8 cellular contexts compared by ENCODE assay signal in the genomic region with DNA sequence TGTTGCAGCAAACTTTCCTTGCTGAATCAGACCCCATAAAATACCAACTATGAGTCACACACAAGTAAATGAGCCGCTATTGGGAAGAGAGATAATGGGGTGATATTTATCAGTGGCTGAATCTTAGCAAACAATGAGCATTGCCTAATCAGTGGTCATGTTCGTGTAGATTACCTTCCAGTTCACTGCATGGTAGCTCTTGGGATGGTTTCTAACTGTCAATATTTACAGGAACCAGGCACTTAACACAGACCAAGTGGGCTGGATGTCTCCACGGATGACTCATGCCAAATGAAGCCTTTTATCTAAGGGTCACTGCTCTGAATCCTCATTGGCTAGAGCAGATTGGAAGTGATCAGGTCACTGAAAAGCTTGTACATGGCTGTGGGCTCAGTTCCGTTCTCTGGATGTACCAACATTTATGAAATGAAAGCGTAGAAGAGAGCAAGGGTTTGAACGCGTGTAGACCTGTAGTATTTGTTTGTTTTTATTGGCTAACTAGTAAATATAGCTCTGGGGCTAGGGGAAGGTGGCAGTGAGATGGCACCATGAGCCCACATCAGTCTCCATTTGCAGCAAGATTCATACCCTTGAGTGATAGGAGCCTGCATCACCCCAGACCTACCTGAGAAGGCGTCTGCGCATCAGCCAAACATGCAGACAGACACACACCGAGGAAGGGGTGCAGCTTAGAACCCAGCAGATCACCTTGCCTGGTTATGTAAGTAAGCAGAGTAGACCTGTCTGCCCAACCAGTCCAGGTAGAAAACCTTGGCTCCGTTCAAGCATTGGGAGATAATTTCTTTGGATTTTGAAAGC.
DNase-seq lines count a peak whose midpoint lies in the region; ATAC-seq and TF ChIP-seq lines count a peak whose summit lies in the region.

No MANE protein-coding gene starts in this region.

- peak; percentile 100 for DNase-seq in DMS53 (lab: John Stamatoyannopoulos, UW)
- peak; percentile 91 for DNase-seq in NCI-H146 (lab: John Stamatoyannopoulos, UW)
- DNase-seq in activated T-helper 1 cell treated with anti-CD3 and anti-CD28 coated beads, Interleukin-12 subunit alpha, Interleukin-12 subunit beta, Interleukin-2, Interleukin-4 antibody, amounts not matched to agents 30 ng/mL and 10 ng/mL and 1 ng/mL, durations not matched to agents 14 hours and 24 hours and 36 hours (ENCODE audit: low spot score) = no peak
- peak in 1 of 2 donors; percentile 28 for DNase-seq in left colon
- no peak for DNase-seq in type B pancreatic cell (ENCODE audit: extremely low spot score, unreplicated experiment)
- no peak for DNase-seq in iPS-NIHi11 (ENCODE audit: low spot score)
- no peak for DNase-seq in NCI-H526 (lab: John Stamatoyannopoulos, UW)

- H3K9me3 Mint-ChIP-seq in activated T-helper 1 cell treated with anti-CD3 and anti-CD28 coated beads, Interleukin-12 subunit alpha, Interleukin-12 subunit beta, Interleukin-2, Interleukin-4 antibody, amounts not matched to agents 30 ng/mL and 10 ng/mL and 1 ng/mL, durations not matched to agents 14 hours and 24 hours and 36 hours = peaks cover 5% of the 10 kb centered on the region
- no peaks in the 10 kb centered on the region for H3K9me3 Mint-ChIP-seq in type B pancreatic cell

- H3K27me3 Mint-ChIP-seq in activated T-helper 1 cell treated with anti-CD3 and anti-CD28 coated beads, Interleukin-12 subunit alpha, Interleukin-12 subunit beta, Interleukin-2, Interleukin-4 antibody, amounts not matched to agents 30 ng/mL and 10 ng/mL and 1 ng/mL, durations not matched to agents 14 hours and 24 hours and 36 hours (ENCODE audit: insufficient read depth) = no peaks in the 10 kb centered on the region
- H3K27me3 Mint-ChIP-seq in type B pancreatic cell = no peaks in the 10 kb centered on the region

- peak; percentile 5 for ATAC-seq in left colon
- ATAC-seq in GM19035 (IDR thresholded peaks at IDR 0.05; ENCODE audit: unreplicated experiment) = no peak

- peaks cover 11% of the 10 kb centered on the region for H3K36me3 Mint-ChIP-seq in activated T-helper 1 cell treated with anti-CD3 and anti-CD28 coated beads, Interleukin-12 subunit alpha, Interleukin-12 subunit beta, Interleukin-2, Interleukin-4 antibody, amounts not matched to agents 30 ng/mL and 10 ng/mL and 1 ng/mL, durations not matched to agents 14 hours and 24 hours and 36 hours (ENCODE audit: low read depth)
- no peaks in the 10 kb centered on the region for H3K36me3 Mint-ChIP-seq in type B pancreatic cell

- intact Hi-C loops in activated T-helper 1 cell treated with anti-CD3 and anti-CD28 coated beads, Interleukin-12 subunit alpha, Interleukin-12 subunit beta, Interleukin-2, Interleukin-4 antibody, amounts not matched to agents 30 ng/mL and 10 ng/mL and 1 ng/mL, durations not matched to agents 14 hours and 24 hours and 36 hours (cut with micrococcal nuclease) = no loop called here
- intact Hi-C loops in left colon (cut with DNase I, micrococcal nuclease) = loop anchor here in 1 of 2 donors (10.0 kb wide), 1 partner anchor 251 kb away; no protein-coding TSS in a partner anchor

- no peak for TF ChIP-seq CTCF in type B pancreatic cell (conservative IDR thresholded peaks at IDR 0.05)

- peak overlapping the region; percentile 25 for H3K4me3 Mint-ChIP-seq in activated T-helper 1 cell treated with anti-CD3 and anti-CD28 coated beads, Interleukin-12 subunit alpha, Interleukin-12 subunit beta, Interleukin-2, Interleukin-4 antibody, amounts not matched to agents 30 ng/mL and 10 ng/mL and 1 ng/mL, durations not matched to agents 14 hours and 24 hours and 36 hours
- H3K4me3 Mint-ChIP-seq in type B pancreatic cell = peak overlapping the region; percentile 29

- H3K4me1 Mint-ChIP-seq in activated T-helper 1 cell treated with anti-CD3 and anti-CD28 coated beads, Interleukin-12 subunit alpha, Interleukin-12 subunit beta, Interleukin-2, Interleukin-4 antibody, amounts not matched to agents 30 ng/mL and 10 ng/mL and 1 ng/mL, durations not matched to agents 14 hours and 24 hours and 36 hours (ENCODE audit: low read depth) = peaks cover 92% of the 10 kb centered on the region
- peaks cover 78% of the 10 kb centered on the region for H3K4me1 Mint-ChIP-seq in type B pancreatic cell (ENCODE audit: unreplicated experiment)

- H3K27ac Mint-ChIP-seq in activated T-helper 1 cell treated with anti-CD3 and anti-CD28 coated beads, Interleukin-12 subunit alpha, Interleukin-12 subunit beta, Interleukin-2, Interleukin-4 antibody, amounts not matched to agents 30 ng/mL and 10 ng/mL and 1 ng/mL, durations not matched to agents 14 hours and 24 hours and 36 hours = peak overlapping the region; percentile 93
- peak overlapping the region; percentile 78 for H3K27ac Mint-ChIP-seq in type B pancreatic cell

Comparison
In these comparisons a context has a peak if more than half of its experiments do, and no peak if none do; other contexts are left out.
1. DNase-seq: peak in DMS53 (single experiment) and NCI-H146 (single experiment); none in activated T-helper 1 cell treated with anti-CD3 and anti-CD28 coated beads, Interleukin-12 subunit alpha, Interleukin-12 subunit beta, Interleukin-2, Interleukin-4 antibody, amounts not matched to agents 30 ng/mL and 10 ng/mL and 1 ng/mL, durations not matched to agents 14 hours and 24 hours and 36 hours (single experiment), type B pancreatic cell (single experiment), iPS-NIHi11 (single experiment) and NCI-H526 (0 of 2).